ENCODE assay signal across 9 cellular contexts in genomic region chr10:10831085-10831484, GRCh38.
DNase-seq lines count a peak whose midpoint lies in the region; ATAC-seq and TF ChIP-seq lines count a peak whose summit lies in the region.
"Had no signal": no experiment of that assay in that cellular context is flagged by ENCODE, and none has a peak within 500 bp of the region (broad histone marks: within the 10 kb centered on the region; RNA-seq: fewer than 3 reads in every experiment).

No MANE protein-coding gene starts in this region.

- intact Hi-C loops in Right ventricle myocardium inferior (cut with DNase I), result loop anchor here (5.0 kb wide), 1 partner anchor 41 kb away; no protein-coding TSS in a partner anchor
- intact Hi-C loops in cardiac septum (cut with DNase I), result no loop called here
- intact Hi-C loops in esophagus muscularis mucosa (cut with DNase I), result no loop called here

- H3K9me3 ChIP-seq in esophagus muscularis mucosa (no peaks in the 10 kb centered on the region), neural progenitor cell (ENCODE audit: low read depth) (no peaks in the 10 kb centered on the region)

- H3K36me3 ChIP-seq in esophagus muscularis mucosa (no peaks in the 10 kb centered on the region), neural progenitor cell (no peaks in the 10 kb centered on the region)

- H3K27me3 Mint-ChIP-seq in neural progenitor cell (ENCODE audit: insufficient read depth, low read depth), result no peaks in the 10 kb centered on the region

- H4K20me1 ChIP-seq in neural progenitor cell (ENCODE audit: low read depth), result no peaks in the 10 kb centered on the region

- ATAC-seq in Right ventricle myocardium inferior (peak; percentile 44), HG02981 (IDR thresholded peaks at IDR 0.05; ENCODE audit: unreplicated experiment) (no peak)

- no peak overlapping the region for H2AFZ ChIP-seq in neural progenitor cell (replicated peaks)

- TF ChIP-seq CTCF in esophagus muscularis mucosa (IDR thresholded peaks at IDR 0.05), result no peak
- no peak for TF ChIP-seq CTCF in neural progenitor cell (IDR thresholded peaks at IDR 0.05)

- H3K4me3 Mint-ChIP-seq in neural progenitor cell, result no peak overlapping the region
- H3K4me3 Mint-ChIP-seq: activated naive CD8-positive, alpha-beta T cell treated with anti-CD3 and anti-CD28 coated beads, Interleukin-2, amount 10 ng/mL, durations not matched to agents 7 days and 5 days had no signal

- no peak for TF ChIP-seq EP300 in esophagus muscularis mucosa (IDR thresholded peaks at IDR 0.05)

- 59% methylated on average over 8 of the region's 8 CpGs for WGBS in esophagus muscularis mucosa

- H3K27me3 ChIP-seq in esophagus muscularis mucosa, result no peaks in the 10 kb centered on the region
- no peaks in the 10 kb centered on the region for H3K27me3 ChIP-seq in neural progenitor cell

- no peaks in the 10 kb centered on the region for H3K79me2 ChIP-seq in neural progenitor cell (ENCODE audit: low read depth)

- H3K27ac ChIP-seq in esophagus muscularis mucosa (replicated peaks in 1 of 4), result peak overlapping the region; percentile 67 to 80 (median 73)
- H3K27ac ChIP-seq in substantia nigra (ENCODE audit: low read depth, low read length, poor library complexity, severe bottlenecking), result no peak overlapping the region
- no peak overlapping the region for H3K27ac ChIP-seq in neural progenitor cell

- H3K4me1 Mint-ChIP-seq in neural progenitor cell, result no peaks in the 10 kb centered on the region
- H3K4me1 Mint-ChIP-seq: activated naive CD8-positive, alpha-beta T cell treated with anti-CD3 and anti-CD28 coated beads, Interleukin-2, amount 10 ng/mL, durations not matched to agents 7 days and 5 days had no signal

- H3K4me2 ChIP-seq in neural progenitor cell, result no peak overlapping the region

- no peaks in the 10 kb centered on the region for H3F3A ChIP-seq in neural progenitor cell (ENCODE audit: low read depth)

- no peak for TF ChIP-seq POLR2A in esophagus muscularis mucosa (IDR thresholded peaks at IDR 0.05; ENCODE audit: low read depth)

- DNase-seq in Right ventricle myocardium inferior (ENCODE audit: missing footprints), result no peak
- no peak for DNase-seq in cardiac septum (ENCODE audit: low spot score)
- DNase-seq in esophagus muscularis mucosa (ENCODE audit: extremely low spot score), result no peak
- DNase-seq in myocyte (ENCODE audit: low read depth), result peak; percentile 71
- DNase-seq in activated naive CD4-positive, alpha-beta T cell (lab: John Stamatoyannopoulos, UW), result no peak
- no peak for DNase-seq in substantia nigra (lab: John Stamatoyannopoulos, UW)
- no peak for DNase-seq in neural progenitor cell (ENCODE audit: low spot score)
- DNase-seq: activated naive CD8-positive, alpha-beta T cell treated with anti-CD3 and anti-CD28 coated beads, Interleukin-2, amount 10 ng/mL, durations not matched to agents 7 days and 5 days had no signal

- H3K4me3 ChIP-seq in esophagus muscularis mucosa, result peak overlapping the region in 1 of 4 donors; percentile 5
- no peak overlapping the region for H3K4me3 ChIP-seq in neural progenitor cell

- H3K27ac Mint-ChIP-seq in neural progenitor cell, result no peak overlapping the region
- H3K27ac Mint-ChIP-seq: activated naive CD8-positive, alpha-beta T cell treated with anti-CD3 and anti-CD28 coated beads, Interleukin-2, amount 10 ng/mL, durations not matched to agents 7 days and 5 days had no signal

- no peaks in the 10 kb centered on the region for H3K9me3 Mint-ChIP-seq in neural progenitor cell
- H3K9me3 Mint-ChIP-seq: activated naive CD8-positive, alpha-beta T cell treated with anti-CD3 and anti-CD28 coated beads, Interleukin-2, amount 10 ng/mL, durations not matched to agents 7 days and 5 days had no signal

- no peaks in the 10 kb centered on the region for H3K36me3 Mint-ChIP-seq in neural progenitor cell
- H3K36me3 Mint-ChIP-seq: activated naive CD8-positive, alpha-beta T cell treated with anti-CD3 and anti-CD28 coated beads, Interleukin-2, amount 10 ng/mL, durations not matched to agents 7 days and 5 days had no signal

- H3K4me1 ChIP-seq in esophagus muscularis mucosa (peaks cover 17 to 48% (median 40%) of the 10 kb centered on the region in 4 donors), neural progenitor cell (no peaks in the 10 kb centered on the region)

- no peak overlapping the region for H3K9ac ChIP-seq in neural progenitor cell

Comparison
In these comparisons a context has a peak if more than half of its experiments do, and no peak if none do; other contexts are left out.
1. H3K27ac ChIP-seq: peak in esophagus muscularis mucosa (4 of 4); none in substantia nigra (single experiment) and neural progenitor cell (single experiment).